9 cellular contexts compared by ENCODE assay signal in genomic region chr16:71808593-71809449, GRCh38. TPM values are rescaled to one million over a fixed set of nuclear protein-coding genes. Genes with fewer than 3 reads are reported as not detected.
DNase-seq lines count a peak whose midpoint lies in the region; ATAC-seq, FAIRE-seq and TF ChIP-seq lines count a peak whose summit lies in the region.
"Had no signal": no experiment of that assay in that cellular context is flagged by ENCODE, and none has a peak within 500 bp of the region (broad histone marks: within the 10 kb centered on the region; RNA-seq: fewer than 3 reads in every experiment).

Gene AP1G1 (minus strand): TSS chr16:71808834. CDS start chr16:71789479, 19,355 bp downstream.

- peak; percentile 20 for FAIRE-seq in keratinocyte (lab: Jason Lieb, UNC)
- FAIRE-seq: colon had no signal

- H3K27me3 ChIP-seq in keratinocyte (ENCODE audit: control insufficient read depth, extremely low read depth, insufficient read depth, low read length), result no peaks in the 10 kb centered on the region

- H3K9me3 ChIP-seq in keratinocyte (ENCODE audit: control insufficient read depth, low read depth, low read length), result no peaks in the 10 kb centered on the region

- peak; percentile 83 for ATAC-seq in HG03432 (IDR thresholded peaks at IDR 0.05; ENCODE audit: unreplicated experiment)

- peak within 1 kb of the TSS; percentile 100 for H3K9ac ChIP-seq in keratinocyte (ENCODE audit: control insufficient read depth, extremely low read depth, insufficient read depth, low read length)

- H3K9me1 ChIP-seq in keratinocyte (ENCODE audit: control insufficient read depth, extremely low read depth, insufficient read depth, low read length), result no peaks in the 10 kb centered on the region

- peaks cover 47% of the 10 kb centered on the region for H3K79me2 ChIP-seq in keratinocyte (ENCODE audit: control insufficient read depth, insufficient read depth, low read length)

- dilution Hi-C loops in keratinocyte (cut with MboI; ENCODE audit: extremely low pct_ligation_motif_present, low sequenced_read_pairs), result no loop called here

- H4K20me1 ChIP-seq in keratinocyte (ENCODE audit: control insufficient read depth, extremely low read depth, insufficient read depth, low read length), result no peaks in the 10 kb centered on the region

- peak; percentile 87 to 92 for DNase-seq in AML-193 (lab: John Stamatoyannopoulos, UW)
- DNase-seq in NCI-H460 (ENCODE audit: extremely low read depth, low read depth), result peak; percentile 94
- peak; percentile 84 for DNase-seq in activated CD4-positive, CD25-positive, alpha-beta regulatory T cell treated with anti-CD3 and anti-CD28 coated beads, Interleukin-2, amount 50 U/mL, for 72 hours
- DNase-seq in cerebellar cortex (ENCODE audit: low spot score), result peak; percentile 98
- DNase-seq in keratinocyte (ENCODE audit: low read depth, low spot score), result peak; percentile 80
- peak; percentile 78 to 92 (median 89) for DNase-seq in stimulated activated CD4-positive, alpha-beta T cell treated with anti-CD3 and anti-CD28 coated beads, Interleukin-12 subunit alpha, Interleukin-12 subunit beta, amount 100 ng/mL, for 48 hours (ENCODE audit: low read depth in 2 of 3, low spot score in 1 of 3)

- peak within 1 kb of the TSS; percentile 100 for H2AFZ ChIP-seq in keratinocyte (ENCODE audit: control insufficient read depth, low read length)

- H3K4me2 ChIP-seq in keratinocyte (ENCODE audit: control insufficient read depth, extremely low read depth, insufficient read depth, low read depth, low read length), result peak within 1 kb of the TSS; percentile 99

- H3K36me3 ChIP-seq in keratinocyte (ENCODE audit: control insufficient read depth in 2 of 2, extremely low read depth in 1 of 2, insufficient read depth in 2 of 2, low read length in 2 of 2), result no peaks in the 10 kb centered on the region

- peaks cover 4% of the 10 kb centered on the region for H3K4me1 ChIP-seq in keratinocyte (ENCODE audit: control insufficient read depth, extremely low read depth, insufficient read depth, low read length)

- peak; percentile 94 for TF ChIP-seq POLR2A in GM19193 (IDR thresholded peaks at IDR 0.05; ENCODE audit: extremely low read depth, insufficient read depth, insufficient read length)

- no peak for TF ChIP-seq CTCF in keratinocyte (optimal IDR thresholded peaks at IDR 0.05 in 1 of 3, IDR thresholded peaks at IDR 0.05 in 1 of 3, conservative IDR thresholded peaks at IDR 0.05 in 1 of 3; ENCODE audit: extremely low read depth in 1 of 3, insufficient read depth in 2 of 3, low read length in 3 of 3)

- H3K4me3 ChIP-seq in keratinocyte (ENCODE audit: control insufficient read depth in 2 of 3, extremely low read depth in 1 of 3, insufficient read depth in 2 of 3, low read depth in 1 of 3, low read length in 3 of 3), result peak within 1 kb of the TSS; percentile 84 to 100 (median 95)

- peak within 1 kb of the TSS; percentile 100 for H3K27ac ChIP-seq in keratinocyte (ENCODE audit: control insufficient read depth, insufficient read depth, low read length)

RNA-seq across cellular contexts. Expression of gene AP1G1, which starts in this region (rescaled TPM):
- 32.7 and 33.4 TPM in 2 replicates for total RNA-seq in NCI-H460 (2014; rRNA removed; shearing (Covaris generic))
- polyA plus RNA-seq in NCI-H460 (2014; cell fraction: nucleus; rRNA removed), result 28.5 and 632 TPM in 2 replicates
- polyA plus RNA-seq in keratinocyte, result 61.7 to 82.5 TPM (median 62.5 TPM) in 3 replicates
- polyA plus RNA-seq in keratinocyte (2011; ENCODE audit: low read depth), result 27.8 TPM
- polyA plus RNA-seq in keratinocyte (2011; cell fraction: cytosol; rRNA removed), result 26.1 and 45.3 TPM in 2 replicates
- 95.0 and 106 TPM in 2 replicates for polyA plus RNA-seq in keratinocyte (2011; cell fraction: nucleus; rRNA removed)
- 35.0 and 44.1 TPM in 2 replicates for polyA plus RNA-seq in keratinocyte (2012; ENCODE audit: low replicate concordance)
- polyA minus RNA-seq in keratinocyte, result 84.0 to 128 TPM (median 126 TPM) in 3 replicates
- polyA minus RNA-seq in keratinocyte (2011; cell fraction: cytosol; rRNA and poly(A)+ RNA removed), result 56.6 TPM
- polyA minus RNA-seq in keratinocyte (2011; cell fraction: nucleus; rRNA and poly(A)+ RNA removed), result 101 and 202 TPM in 2 replicates

Comparison
In these comparisons a context has a peak if more than half of its experiments do, and no peak if none do; other contexts are left out.
1. Peak in every context shown above with its lines: DNase-seq, ATAC-seq, H3K4me3 ChIP-seq and H3K27ac ChIP-seq.